Comparison of ENCODE assay signal across 23 cellular contexts in the genomic region with DNA sequence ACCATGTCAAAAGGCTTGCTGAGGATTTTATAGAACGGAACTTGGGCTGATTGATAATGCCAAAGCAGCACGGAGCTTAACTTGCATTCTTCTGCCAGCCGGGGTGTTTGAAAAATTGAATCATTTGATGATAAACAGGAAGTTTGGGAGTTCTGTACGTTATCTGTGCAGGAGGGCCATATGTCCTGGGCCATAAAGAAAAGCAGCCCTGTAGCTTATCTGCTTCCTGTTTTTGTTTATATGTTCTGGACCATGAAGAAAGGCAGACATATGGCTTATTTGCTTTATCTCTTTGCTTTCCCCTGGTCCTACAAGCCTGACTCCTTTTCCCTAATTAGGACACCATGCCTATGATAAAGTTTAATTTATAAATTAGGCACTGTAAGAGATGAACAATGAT.
"Had no signal": no experiment of that assay in that cellular context is flagged by ENCODE, and none has a peak within 500 bp of the region (broad histone marks: within the 10 kb centered on the region; RNA-seq: fewer than 3 reads in every experiment).

No MANE protein-coding gene starts in this region.

- H3K27ac ChIP-seq: adrenal gland, breast epithelium, heart right ventricle, left ventricle myocardium inferior, neutrophil, ovary, prostate gland, spleen, WERI-Rb-1 had no signal

- H3K27me3 ChIP-seq: adrenal gland, neutrophil, ovary, spleen, testis had no signal

- ATAC-seq: effector memory CD8-positive, alpha-beta T cell; heart right ventricle; natural killer cell treated with Interleukin-12 subunit alpha and Interleukin-12 subunit beta and Interleukin-15 and Interleukin-18, amount 100 ng/mL, for 72 hours had no signal

- FAIRE-seq: colon, TTC549 had no signal

- H3K4me3 ChIP-seq: adrenal gland, breast epithelium, heart right ventricle, left ventricle myocardium inferior, ovary, prostate gland, spleen, testis had no signal

- DNase-seq: activated CD4-positive, CD25-positive, alpha-beta regulatory T cell treated with anti-CD3 and anti-CD28 coated beads, Interleukin-2, amount 50 U/mL, for 72 hours; activated CD8-positive, alpha-beta memory T cell treated with anti-CD3 and anti-CD28 coated beads for 24 hours; activated CD8-positive, alpha-beta memory T cell treated with anti-CD3 and anti-CD28 coated beads, Interleukin-2, amount 50 U/mL, for 4 hours; activated naive CD4-positive, alpha-beta T cell; activated T-cell treated with anti-CD3 and anti-CD28 coated beads, Interleukin-2, amount 50 U/mL, for 24 hours; adrenal gland; effector memory CD8-positive, alpha-beta T cell; heart right ventricle; immature natural killer cell; kidney glomerular epithelial cell; left ventricle myocardium inferior; ovary; spleen; stimulated activated CD4-positive, alpha-beta T cell treated with anti-CD3 and anti-CD28 coated beads, Interleukin-4, amount 100 ng/mL, for 1 hour; stimulated activated naive CD4-positive, alpha-beta T cell; testis had no signal

- H3K36me3 ChIP-seq: adrenal gland, breast epithelium, heart right ventricle, left ventricle myocardium inferior, neutrophil, ovary, prostate gland, spleen, WERI-Rb-1 had no signal

- H3K4me1 ChIP-seq: adrenal gland, breast epithelium, heart right ventricle, left ventricle myocardium inferior, prostate gland, spleen had no signal

- H3K9me3 ChIP-seq: adrenal gland, breast epithelium, heart right ventricle, left ventricle myocardium inferior, neutrophil, ovary, prostate gland, testis had no signal
